15 cellular contexts compared by ENCODE assay signal in genomic region chr12:21476949-21477348, GRCh38. TPM values are rescaled to one million over a fixed set of nuclear protein-coding genes. Genes with fewer than 3 reads are reported as not detected.
DNase-seq lines count a peak whose midpoint lies in the region; ATAC-seq and TF ChIP-seq lines count a peak whose summit lies in the region.
"Had no signal": no experiment of that assay in that cellular context is flagged by ENCODE, and none has a peak within 500 bp of the region (broad histone marks: within the 10 kb centered on the region; RNA-seq: fewer than 3 reads in every experiment).

No MANE protein-coding gene starts in this region.

- no peaks in the 10 kb centered on the region for H3K27me3 Mint-ChIP-seq in MCF 10A (ENCODE audit: insufficient read depth, unreplicated experiment)
- H3K27me3 Mint-ChIP-seq in activated naive CD8-positive, alpha-beta T cell treated with anti-CD3 and anti-CD28 coated beads for 36 hours: no peaks in the 10 kb centered on the region
- H3K27me3 Mint-ChIP-seq in WTC11 (ENCODE audit: low read depth): no peaks in the 10 kb centered on the region
- H3K27me3 Mint-ChIP-seq: CD8-positive, alpha-beta memory T cell; dendritic cell treated with granulocyte-macrophage colony-stimulating factor and Interleukin-4, amounts not matched to agents 40 ng/mL and 50 ng/mL, for 4 days; memory B cell had no signal

- H3K36me3 ChIP-seq in breast epithelium (no peaks in the 10 kb centered on the region), BE2C (peaks cover 10% of the 10 kb centered on the region)

- H3K9me3 ChIP-seq in breast epithelium (no peaks in the 10 kb centered on the region), BE2C (no peaks in the 10 kb centered on the region)

- DNase-seq in MCF 10A (ENCODE audit: unreplicated experiment) (peak; percentile 5), breast epithelium (ENCODE audit: low spot score in 2 of 2) (no peak), foreskin fibroblast (peak; percentile 45 to 75), WTC11 (ENCODE audit: low spot score) (no peak), BE2C (no peak)
- DNase-seq in activated naive CD8-positive, alpha-beta T cell treated with anti-CD3 and anti-CD28 coated beads for 36 hours: no peak
- DNase-seq: CD8-positive, alpha-beta memory T cell; head of caudate nucleus; NCI-H1436; NCI-H526; RPMI8226 had no signal

- CTCF ChIA-PET in MCF 10A (lab: Yijun Ruan, JAX) (no interaction called here), WTC11 (lab: Charles Lee) (no interaction called here)

- H3K27ac ChIP-seq in breast epithelium: no peak overlapping the region

- H3K4me3 ChIP-seq in breast epithelium (no peak overlapping the region), foreskin fibroblast (ENCODE audit: low read depth in 1 of 2, low read length in 2 of 2) (no peak overlapping the region), BE2C (ENCODE audit: low read depth, low read length) (no peak overlapping the region)

- H3K4me3 Mint-ChIP-seq in MCF 10A (ENCODE audit: unreplicated experiment): no peak overlapping the region
- peak overlapping the region; percentile 33 for H3K4me3 Mint-ChIP-seq in activated naive CD8-positive, alpha-beta T cell treated with anti-CD3 and anti-CD28 coated beads for 36 hours
- H3K4me3 Mint-ChIP-seq in WTC11: no peak overlapping the region
- H3K4me3 Mint-ChIP-seq: CD8-positive, alpha-beta memory T cell; dendritic cell treated with granulocyte-macrophage colony-stimulating factor and Interleukin-4, amounts not matched to agents 40 ng/mL and 50 ng/mL, for 4 days; memory B cell had no signal

- no peak for TF ChIP-seq POLR2A in breast epithelium (IDR thresholded peaks at IDR 0.05)

- no peak for TF ChIP-seq CTCF in MCF 10A (IDR thresholded peaks at IDR 0.05; ENCODE audit: unreplicated experiment)
- TF ChIP-seq CTCF in breast epithelium (IDR thresholded peaks at IDR 0.05): no peak
- TF ChIP-seq CTCF in foreskin fibroblast (IDR thresholded peaks at IDR 0.05; ENCODE audit: low read depth, low read length): no peak
- TF ChIP-seq CTCF in WTC11 (IDR thresholded peaks at IDR 0.05): no peak
- no peak for TF ChIP-seq CTCF in BE2C (IDR thresholded peaks at IDR 0.05; ENCODE audit: low read depth, low read length)

- H3K27ac Mint-ChIP-seq in MCF 10A (ENCODE audit: low read depth, unreplicated experiment) (no peak overlapping the region), WTC11 (no peak overlapping the region)
- H3K27ac Mint-ChIP-seq in activated naive CD8-positive, alpha-beta T cell treated with anti-CD3 and anti-CD28 coated beads for 36 hours: peak overlapping the region; percentile 80
- H3K27ac Mint-ChIP-seq: dendritic cell treated with granulocyte-macrophage colony-stimulating factor and Interleukin-4, amounts not matched to agents 40 ng/mL and 50 ng/mL, for 4 days; memory B cell had no signal

- H3K27me3 ChIP-seq in breast epithelium: no peaks in the 10 kb centered on the region
- H3K27me3 ChIP-seq in BE2C: no peaks in the 10 kb centered on the region

- H3K9me3 Mint-ChIP-seq in MCF 10A (ENCODE audit: unreplicated experiment) (no peaks in the 10 kb centered on the region), WTC11 (no peaks in the 10 kb centered on the region)
- H3K9me3 Mint-ChIP-seq in activated naive CD8-positive, alpha-beta T cell treated with anti-CD3 and anti-CD28 coated beads for 36 hours: no peaks in the 10 kb centered on the region
- H3K9me3 Mint-ChIP-seq: CD8-positive, alpha-beta memory T cell; dendritic cell treated with granulocyte-macrophage colony-stimulating factor and Interleukin-4, amounts not matched to agents 40 ng/mL and 50 ng/mL, for 4 days; memory B cell had no signal

- no peaks in the 10 kb centered on the region for H3K4me1 Mint-ChIP-seq in MCF 10A (ENCODE audit: insufficient read depth, unreplicated experiment)
- H3K4me1 Mint-ChIP-seq in activated naive CD8-positive, alpha-beta T cell treated with anti-CD3 and anti-CD28 coated beads for 36 hours: peaks cover 10% of the 10 kb centered on the region
- no peaks in the 10 kb centered on the region for H3K4me1 Mint-ChIP-seq in WTC11
- H3K4me1 Mint-ChIP-seq: memory B cell had no signal

- ATAC-seq in GM18858 (IDR thresholded peaks at IDR 0.05; ENCODE audit: unreplicated experiment) (no peak), WTC11 (no peak), HG03095 (IDR thresholded peaks at IDR 0.05; ENCODE audit: unreplicated experiment) (no peak)

- no TSS peak for BruUV-seq in MCF 10A (replicated peaks; lab: Mats Ljungman, UMichigan)

- H3K4me1 ChIP-seq in breast epithelium (no peaks in the 10 kb centered on the region), BE2C (no peaks in the 10 kb centered on the region)

- intact Hi-C loops in MCF 10A (cut with micrococcal nuclease) (no loop called here), breast epithelium (cut with DNase I; ENCODE audit: low total_unique reads) (no loop called here)

- POLR2A ChIA-PET in MCF 10A (lab: Yijun Ruan, JAX): no interaction called here
- POLR2A ChIA-PET in WTC11 (lab: Charles Lee): no interaction called here

- H3K36me3 Mint-ChIP-seq in MCF 10A (ENCODE audit: insufficient read depth, unreplicated experiment) (peaks cover 48% of the 10 kb centered on the region), WTC11 (peaks cover 20% of the 10 kb centered on the region)
- H3K36me3 Mint-ChIP-seq in activated naive CD8-positive, alpha-beta T cell treated with anti-CD3 and anti-CD28 coated beads for 36 hours: peaks cover 18% of the 10 kb centered on the region

TF ChIP-seq in WTC11, 78 proteins besides CTCF, POLR2A, EP300 and RAD21 (continues in another document):
- no peak for TF ChIP-seq KAT7 (CRISPR knock-in tag; IDR thresholded peaks at IDR 0.05; ENCODE audit: borderline replicate concordance)
- no peak for TF ChIP-seq RELA (CRISPR knock-in tag; IDR thresholded peaks at IDR 0.05; ENCODE audit: borderline replicate concordance)
- TF ChIP-seq, protein P1, sequence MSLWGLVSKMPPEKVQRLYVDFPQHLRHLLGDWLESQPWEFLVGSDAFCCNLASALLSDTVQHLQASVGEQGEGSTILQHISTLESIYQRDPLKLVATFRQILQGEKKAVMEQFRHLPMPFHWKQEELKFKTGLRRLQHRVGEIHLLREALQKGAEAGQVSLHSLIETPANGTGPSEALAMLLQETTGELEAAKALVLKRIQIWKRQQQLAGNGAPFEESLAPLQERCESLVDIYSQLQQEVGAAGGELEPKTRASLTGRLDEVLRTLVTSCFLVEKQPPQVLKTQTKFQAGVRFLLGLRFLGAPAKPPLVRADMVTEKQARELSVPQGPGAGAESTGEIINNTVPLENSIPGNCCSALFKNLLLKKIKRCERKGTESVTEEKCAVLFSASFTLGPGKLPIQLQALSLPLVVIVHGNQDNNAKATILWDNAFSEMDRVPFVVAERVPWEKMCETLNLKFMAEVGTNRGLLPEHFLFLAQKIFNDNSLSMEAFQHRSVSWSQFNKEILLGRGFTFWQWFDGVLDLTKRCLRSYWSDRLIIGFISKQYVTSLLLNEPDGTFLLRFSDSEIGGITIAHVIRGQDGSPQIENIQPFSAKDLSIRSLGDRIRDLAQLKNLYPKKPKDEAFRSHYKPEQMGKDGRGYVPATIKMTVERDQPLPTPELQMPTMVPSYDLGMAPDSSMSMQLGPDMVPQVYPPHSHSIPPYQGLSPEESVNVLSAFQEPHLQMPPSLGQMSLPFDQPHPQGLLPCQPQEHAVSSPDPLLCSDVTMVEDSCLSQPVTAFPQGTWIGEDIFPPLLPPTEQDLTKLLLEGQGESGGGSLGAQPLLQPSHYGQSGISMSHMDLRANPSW (CRISPR knock-in tag; conservative IDR thresholded peaks at IDR 0.05; ENCODE audit: low read depth): no peak
- no peak for TF ChIP-seq PRRX2 (CRISPR knock-in tag; IDR thresholded peaks at IDR 0.05)
- no peak for TF ChIP-seq SP1 (CRISPR knock-in tag; conservative IDR thresholded peaks at IDR 0.05)
- TF ChIP-seq MAX (CRISPR knock-in tag; IDR thresholded peaks at IDR 0.05): no peak
- TF ChIP-seq ZNF263 (CRISPR knock-in tag; IDR thresholded peaks at IDR 0.05; ENCODE audit: low read depth): no peak
- no peak for TF ChIP-seq MXD4 (CRISPR knock-in tag; IDR thresholded peaks at IDR 0.05; ENCODE audit: borderline replicate concordance)
- TF ChIP-seq ESRRA (CRISPR knock-in tag; IDR thresholded peaks at IDR 0.05; ENCODE audit: borderline replicate concordance): no peak
- TF ChIP-seq ZNF317 (CRISPR knock-in tag; IDR thresholded peaks at IDR 0.05; ENCODE audit: borderline replicate concordance, low read depth): no peak

RNA-seq across cellular contexts. Expression of gene RECQL, which starts 24.5 kb away (rescaled TPM):
- 44.9 and 49.5 TPM in 2 replicates for total RNA-seq in MCF 10A (2022)
- 10 to 100 TPM; 33.8 to 46.2 (median 37.0) TPM for total RNA-seq in breast epithelium
- total RNA-seq in activated naive CD8-positive, alpha-beta T cell treated with anti-CD3 and anti-CD28 coated beads for 36 hours: 10 to 100 TPM; 83.4 to 90.7 TPM
- total RNA-seq in WTC11 (2021): 34.1 to 40.3 TPM (median 35.3 TPM) in 3 replicates
- polyA plus RNA-seq in BE2C (2012; ENCODE audit: insufficient read depth, insufficient read length, low read depth): 4.2 TPM

RNA-seq across cellular contexts. Expression of gene GOLT1B, which starts 24.6 kb away (rescaled TPM):
- total RNA-seq in MCF 10A (2022) (58.6 and 80.7 TPM in 2 replicates), breast epithelium (10 to 100 TPM; 24.9 to 32.6 (median 30.9) TPM), WTC11 (2021) (36.1 to 39.7 TPM (median 37.1 TPM) in 3 replicates)
- total RNA-seq in activated naive CD8-positive, alpha-beta T cell treated with anti-CD3 and anti-CD28 coated beads for 36 hours: 10 to 100 TPM; 34.1 to 35.4 TPM
- polyA plus RNA-seq in BE2C (2012; ENCODE audit: insufficient read depth, insufficient read length, low read depth): 22.6 TPM

RNA-seq across cellular contexts. Expression of gene PYROXD1, which starts 39.5 kb away (rescaled TPM):
- total RNA-seq in MCF 10A (2022) (35.5 and 35.9 TPM in 2 replicates), breast epithelium (10 to 100 TPM; 23.6 to 37.9 (median 30.4) TPM), WTC11 (2021) (4.5 to 6.9 TPM (median 4.9 TPM) in 3 replicates)
- total RNA-seq in activated naive CD8-positive, alpha-beta T cell treated with anti-CD3 and anti-CD28 coated beads for 36 hours: 10 to 100 TPM; 24.3 to 25.6 TPM
- 10.2 TPM for polyA plus RNA-seq in BE2C (2012; ENCODE audit: insufficient read depth, insufficient read length, low read depth)

RNA-seq across cellular contexts. Expression of gene SPX, which starts 49.1 kb away (rescaled TPM):
- total RNA-seq in MCF 10A (2022) (154 and 203 TPM in 2 replicates), breast epithelium (10 to 100 TPM in 1 of 3 donors, 1 to 10 TPM in 2; 1.0 to 84.3 (median 1.3) TPM), WTC11 (2021) (0.46 to 1.2 TPM (median 0.76 TPM) in 3 replicates)
- under 1 TPM; 0.31 to 0.42 TPM for total RNA-seq in activated naive CD8-positive, alpha-beta T cell treated with anti-CD3 and anti-CD28 coated beads for 36 hours
- 0.37 TPM for polyA plus RNA-seq in BE2C (2012; ENCODE audit: insufficient read depth, insufficient read length, low read depth)
- polyA plus RNA-seq: CD8-positive, alpha-beta memory T cell had no signal

Comparison
In these comparisons a context has a peak if more than half of its experiments do, and no peak if none do; other contexts are left out.
1. DNase-seq: peak in MCF 10A (single experiment) and foreskin fibroblast (2 of 2); none in breast epithelium (0 of 2), activated naive CD8-positive, alpha-beta T cell treated with anti-CD3 and anti-CD28 coated beads for 36 hours (single experiment), WTC11 (single experiment) and BE2C (single experiment).